In the genomic region with DNA sequence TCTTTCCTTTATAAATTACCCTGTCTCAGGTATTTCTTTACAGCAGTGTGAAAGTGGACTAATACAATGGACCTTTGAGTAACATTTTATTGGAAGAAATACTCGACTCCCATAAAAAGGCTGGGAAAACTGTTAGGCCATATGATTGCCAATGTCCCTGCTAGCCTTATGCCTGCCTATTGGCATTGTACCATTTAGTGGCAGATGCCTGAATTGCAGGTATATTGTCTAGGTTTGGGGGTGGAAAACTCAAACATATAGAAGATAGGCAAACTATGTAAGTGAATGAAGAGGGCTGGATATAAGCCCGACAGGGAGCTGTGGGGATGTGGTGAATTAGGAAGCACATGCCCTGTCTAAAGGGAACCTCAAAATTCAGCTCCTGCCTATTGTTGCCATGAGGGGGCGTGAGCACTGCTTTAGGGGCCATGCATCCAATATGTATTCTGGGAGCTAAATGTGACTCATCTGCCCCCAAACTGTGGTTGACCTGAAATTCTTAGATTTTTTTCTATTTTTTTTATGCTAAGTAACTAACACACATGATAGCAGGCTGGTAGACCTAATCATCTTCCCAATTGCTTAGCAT, we compare ENCODE assay signal across 8 cellular contexts.
A peak's percentile ranks its signal among the peaks of the same experiment; 100 is the strongest.
DNase-seq lines count a peak whose midpoint lies in the region; ATAC-seq, FAIRE-seq and TF ChIP-seq lines count a peak whose summit lies in the region.

No MANE protein-coding gene starts in this region.

- H3K4me2 ChIP-seq in KMS-11 = no peak overlapping the region
- no peak overlapping the region for H3K4me2 ChIP-seq in astrocyte (ENCODE audit: low read length)

- ATAC-seq in GM21367 (IDR thresholded peaks at IDR 0.05; ENCODE audit: unreplicated experiment) = no peak

- H3K4me3 ChIP-seq in KMS-11 (IDR thresholded peaks at IDR 0.05; ENCODE audit: insufficient read depth, low read depth, low read length) (no peak overlapping the region), astrocyte (ENCODE audit: insufficient read depth, low read depth, low read length) (no peak overlapping the region)

- no peak overlapping the region for H3K4me3 Mint-ChIP-seq in astrocyte (ENCODE audit: unreplicated experiment)
- H3K4me3 Mint-ChIP-seq in nephron progenitor cell = no peak overlapping the region

- H3K27ac ChIP-seq in KMS-11 = no peak overlapping the region
- H3K27ac ChIP-seq in astrocyte (ENCODE audit: low read depth, low read length) = no peak overlapping the region

- H3K36me3 Mint-ChIP-seq in astrocyte (ENCODE audit: low read depth, unreplicated experiment) (no peaks in the 10 kb centered on the region), nephron progenitor cell (ENCODE audit: low read depth) (no peaks in the 10 kb centered on the region)

- in situ Hi-C loops in GM13976 (cut with MboI; ENCODE audit: low sequenced_read_pairs, unreplicated experiment) = no loop called here

- H3K4me1 ChIP-seq in KMS-11 (ENCODE audit: low read depth, poor library complexity, severe bottlenecking) (no peaks in the 10 kb centered on the region), astrocyte (ENCODE audit: insufficient read depth, low read length) (no peaks in the 10 kb centered on the region)

- H2AFZ ChIP-seq in KMS-11 (ENCODE audit: low read depth) (no peak overlapping the region), astrocyte (ENCODE audit: low read depth, low read length) (no peak overlapping the region)

- H3K79me2 ChIP-seq in KMS-11 (ENCODE audit: insufficient read depth, low read depth) (no peaks in the 10 kb centered on the region), astrocyte (ENCODE audit: insufficient read depth, low read length) (no peaks in the 10 kb centered on the region)

- FAIRE-seq in astrocyte (lab: Jason Lieb, UNC) = no peak

- peaks cover under 1% of the 10 kb centered on the region for H3K9me3 Mint-ChIP-seq in astrocyte (ENCODE audit: unreplicated experiment)
- H3K9me3 Mint-ChIP-seq in nephron progenitor cell = peaks cover 11% of the 10 kb centered on the region

- H3K9ac ChIP-seq in KMS-11 (no peak overlapping the region), astrocyte (ENCODE audit: low read length) (no peak overlapping the region)

- H3K27me3 Mint-ChIP-seq in astrocyte (ENCODE audit: low read depth, unreplicated experiment) (peaks cover 4% of the 10 kb centered on the region), nephron progenitor cell (ENCODE audit: low read depth, poor library complexity) (no peaks in the 10 kb centered on the region)

- H3K27me3 ChIP-seq in KMS-11 (ENCODE audit: insufficient read depth, low read depth) (no peaks in the 10 kb centered on the region), astrocyte (ENCODE audit: insufficient read depth, low read length) (no peaks in the 10 kb centered on the region)

- no peaks in the 10 kb centered on the region for H3K9me3 ChIP-seq in astrocyte (ENCODE audit: insufficient read depth, low read depth, low read length)

- H3K4me1 Mint-ChIP-seq in astrocyte (ENCODE audit: low read depth, unreplicated experiment) (peaks cover 6% of the 10 kb centered on the region), nephron progenitor cell (no peaks in the 10 kb centered on the region)

- H3K27ac Mint-ChIP-seq in astrocyte (ENCODE audit: unreplicated experiment) = no peak overlapping the region
- H3K27ac Mint-ChIP-seq in nephron progenitor cell = no peak overlapping the region

- DNase-seq in SIG-M5 treated with dmso at 0.1 percent for 504 hours (lab: John Stamatoyannopoulos, UW; ENCODE audit: unreplicated experiment) (peak; percentile 46), SIG-M5 (lab: John Stamatoyannopoulos, UW) (no peak), astrocyte (ENCODE audit: low read depth) (peak; percentile 16), nephron progenitor cell (no peak), GM13976 (ENCODE audit: low spot score) (no peak), SW 1271 (lab: John Stamatoyannopoulos, UW) (no peak)

- peak; percentile 65 for TF ChIP-seq CTCF in KMS-11 (conservative IDR thresholded peaks at IDR 0.05; ENCODE audit: low read depth, low read length)
- TF ChIP-seq CTCF in astrocyte (IDR thresholded peaks at IDR 0.05; ENCODE audit: insufficient read depth, low read depth, low read length) = peak; percentile 18
- TF ChIP-seq CTCF in nephron progenitor cell (IDR thresholded peaks at IDR 0.05) = peak; percentile 30
- no peak for TF ChIP-seq CTCF in GM13976 (IDR thresholded peaks at IDR 0.05; ENCODE audit: borderline replicate concordance, control extremely low read depth, extremely low read depth, insufficient read depth, missing control alignments)

- H3K36me3 ChIP-seq in KMS-11 (ENCODE audit: insufficient read depth) (no peaks in the 10 kb centered on the region), astrocyte (ENCODE audit: insufficient read depth, low read length) (no peaks in the 10 kb centered on the region)

- H4K20me1 ChIP-seq in KMS-11 (ENCODE audit: insufficient read depth) (no peaks in the 10 kb centered on the region), astrocyte (ENCODE audit: insufficient read depth, low read length) (no peaks in the 10 kb centered on the region)

Comparison
In these comparisons a context has a peak if more than half of its experiments do, and no peak if none do; other contexts are left out.
1. DNase-seq: peak in SIG-M5 treated with dmso at 0.1 percent for 504 hours (single experiment) and astrocyte (single experiment); none in SIG-M5 (single experiment), nephron progenitor cell (single experiment), GM13976 (single experiment) and SW 1271 (0 of 2).